In the genomic region with DNA sequence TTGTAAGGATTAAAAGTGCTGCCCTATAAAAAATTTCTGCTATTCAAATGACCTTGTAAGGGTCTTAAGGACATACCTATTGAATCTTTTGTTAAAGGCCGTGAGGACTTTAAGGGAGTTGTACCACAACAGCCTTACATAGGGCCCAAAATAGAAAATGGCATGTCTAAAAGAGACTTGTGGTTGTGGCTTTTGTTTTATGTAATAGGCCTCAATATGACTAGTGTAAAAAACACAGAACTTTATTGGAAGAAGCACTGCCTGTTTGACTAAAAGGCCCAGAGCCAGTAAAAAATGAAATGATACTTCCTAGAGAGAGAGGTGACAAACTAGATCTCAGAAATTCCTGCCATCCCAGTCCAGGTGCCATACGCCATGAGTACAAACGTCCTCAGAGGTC, we compare ENCODE assay signal across 1 cellular context.
TF ChIP-seq lines count a peak whose summit lies in the region.

No MANE protein-coding gene starts in this region.

TF ChIP-seq in GM12878, 131 proteins besides CTCF, POLR2A, EP300 and RAD21 (continued from another document and continues in another):
- TF ChIP-seq KDM1A (IDR thresholded peaks at IDR 0.05; ENCODE audit: borderline replicate concordance) (no peak), TAF1 (IDR thresholded peaks at IDR 0.05; ENCODE audit: borderline replicate concordance, low read depth, low read length) (no peak), MXI1 (IDR thresholded peaks at IDR 0.05; ENCODE audit: low read depth, low read length) (no peak), JUND (IDR thresholded peaks at IDR 0.05; ENCODE audit: low read depth, low read length) (no peak), CBX3 (IDR thresholded peaks at IDR 0.05; ENCODE audit: borderline replicate concordance, low read depth) (no peak), NFXL1 (IDR thresholded peaks at IDR 0.05; ENCODE audit: borderline replicate concordance) (no peak), CEBPZ (IDR thresholded peaks at IDR 0.05; ENCODE audit: low read depth, low read length) (no peak), ZBTB4 (CRISPR knock-in tag; IDR thresholded peaks at IDR 0.05) (no peak), RB1 (IDR thresholded peaks at IDR 0.05; ENCODE audit: borderline replicate concordance) (no peak), ZBED1 (IDR thresholded peaks at IDR 0.05; ENCODE audit: borderline replicate concordance) (no peak), NFIC (IDR thresholded peaks at IDR 0.05; ENCODE audit: low read depth, low read length) (0 out of 2 replicates have a peak, but pooled peaks have one; percentile 23), MAX (IDR thresholded peaks at IDR 0.05; ENCODE audit: low read depth, low read length) (no peak), SMAD5 (IDR thresholded peaks at IDR 0.05; ENCODE audit: low read depth) (no peak), PBX3 (IDR thresholded peaks at IDR 0.05; ENCODE audit: insufficient replicate concordance, low read depth, low read length) (no peak), JUNB (IDR thresholded peaks at IDR 0.05) (peak; percentile 43; the same call in 1 of the 2 replicates), DPF2 (IDR thresholded peaks at IDR 0.05) (no peak), KAT2A (conservative IDR thresholded peaks at IDR 0.05; ENCODE audit: control insufficient read depth, low read depth, low read length) (no peak), ZNF24 (IDR thresholded peaks at IDR 0.05) (no peak), FOXK2 (IDR thresholded peaks at IDR 0.05) (no peak), ATF3 (IDR thresholded peaks at IDR 0.05; ENCODE audit: borderline replicate concordance, extremely low read depth, low read depth, low read length) (no peak), SUPT20H (IDR thresholded peaks at IDR 0.05; ENCODE audit: borderline replicate concordance, control insufficient read depth, low read depth, low read length) (no peak), IRF5 (IDR thresholded peaks at IDR 0.05; ENCODE audit: borderline replicate concordance) (no peak), SMARCA5 (IDR thresholded peaks at IDR 0.05) (no peak)
- TF ChIP-seq, protein P1, sequence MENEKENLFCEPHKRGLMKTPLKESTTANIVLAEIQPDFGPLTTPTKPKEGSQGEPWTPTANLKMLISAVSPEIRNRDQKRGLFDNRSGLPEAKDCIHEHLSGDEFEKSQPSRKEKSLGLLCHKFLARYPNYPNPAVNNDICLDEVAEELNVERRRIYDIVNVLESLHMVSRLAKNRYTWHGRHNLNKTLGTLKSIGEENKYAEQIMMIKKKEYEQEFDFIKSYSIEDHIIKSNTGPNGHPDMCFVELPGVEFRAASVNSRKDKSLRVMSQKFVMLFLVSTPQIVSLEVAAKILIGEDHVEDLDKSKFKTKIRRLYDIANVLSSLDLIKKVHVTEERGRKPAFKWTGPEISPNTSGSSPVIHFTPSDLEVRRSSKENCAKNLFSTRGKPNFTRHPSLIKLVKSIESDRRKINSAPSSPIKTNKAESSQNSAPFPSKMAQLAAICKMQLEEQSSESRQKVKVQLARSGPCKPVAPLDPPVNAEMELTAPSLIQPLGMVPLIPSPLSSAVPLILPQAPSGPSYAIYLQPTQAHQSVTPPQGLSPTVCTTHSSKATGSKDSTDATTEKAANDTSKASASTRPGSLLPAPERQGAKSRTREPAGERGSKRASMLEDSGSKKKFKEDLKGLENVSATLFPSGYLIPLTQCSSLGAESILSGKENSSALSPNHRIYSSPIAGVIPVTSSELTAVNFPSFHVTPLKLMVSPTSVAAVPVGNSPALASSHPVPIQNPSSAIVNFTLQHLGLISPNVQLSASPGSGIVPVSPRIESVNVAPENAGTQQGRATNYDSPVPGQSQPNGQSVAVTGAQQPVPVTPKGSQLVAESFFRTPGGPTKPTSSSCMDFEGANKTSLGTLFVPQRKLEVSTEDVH (IDR thresholded peaks at IDR 0.05; ENCODE audit: low read depth, partially characterized antibody): no peak
- TF ChIP-seq, protein P2, sequence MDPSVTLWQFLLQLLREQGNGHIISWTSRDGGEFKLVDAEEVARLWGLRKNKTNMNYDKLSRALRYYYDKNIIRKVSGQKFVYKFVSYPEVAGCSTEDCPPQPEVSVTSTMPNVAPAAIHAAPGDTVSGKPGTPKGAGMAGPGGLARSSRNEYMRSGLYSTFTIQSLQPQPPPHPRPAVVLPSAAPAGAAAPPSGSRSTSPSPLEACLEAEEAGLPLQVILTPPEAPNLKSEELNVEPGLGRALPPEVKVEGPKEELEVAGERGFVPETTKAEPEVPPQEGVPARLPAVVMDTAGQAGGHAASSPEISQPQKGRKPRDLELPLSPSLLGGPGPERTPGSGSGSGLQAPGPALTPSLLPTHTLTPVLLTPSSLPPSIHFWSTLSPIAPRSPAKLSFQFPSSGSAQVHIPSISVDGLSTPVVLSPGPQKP (IDR thresholded peaks at IDR 0.05; ENCODE audit: low read depth, low read length): no peak
- TF ChIP-seq, protein P3, sequence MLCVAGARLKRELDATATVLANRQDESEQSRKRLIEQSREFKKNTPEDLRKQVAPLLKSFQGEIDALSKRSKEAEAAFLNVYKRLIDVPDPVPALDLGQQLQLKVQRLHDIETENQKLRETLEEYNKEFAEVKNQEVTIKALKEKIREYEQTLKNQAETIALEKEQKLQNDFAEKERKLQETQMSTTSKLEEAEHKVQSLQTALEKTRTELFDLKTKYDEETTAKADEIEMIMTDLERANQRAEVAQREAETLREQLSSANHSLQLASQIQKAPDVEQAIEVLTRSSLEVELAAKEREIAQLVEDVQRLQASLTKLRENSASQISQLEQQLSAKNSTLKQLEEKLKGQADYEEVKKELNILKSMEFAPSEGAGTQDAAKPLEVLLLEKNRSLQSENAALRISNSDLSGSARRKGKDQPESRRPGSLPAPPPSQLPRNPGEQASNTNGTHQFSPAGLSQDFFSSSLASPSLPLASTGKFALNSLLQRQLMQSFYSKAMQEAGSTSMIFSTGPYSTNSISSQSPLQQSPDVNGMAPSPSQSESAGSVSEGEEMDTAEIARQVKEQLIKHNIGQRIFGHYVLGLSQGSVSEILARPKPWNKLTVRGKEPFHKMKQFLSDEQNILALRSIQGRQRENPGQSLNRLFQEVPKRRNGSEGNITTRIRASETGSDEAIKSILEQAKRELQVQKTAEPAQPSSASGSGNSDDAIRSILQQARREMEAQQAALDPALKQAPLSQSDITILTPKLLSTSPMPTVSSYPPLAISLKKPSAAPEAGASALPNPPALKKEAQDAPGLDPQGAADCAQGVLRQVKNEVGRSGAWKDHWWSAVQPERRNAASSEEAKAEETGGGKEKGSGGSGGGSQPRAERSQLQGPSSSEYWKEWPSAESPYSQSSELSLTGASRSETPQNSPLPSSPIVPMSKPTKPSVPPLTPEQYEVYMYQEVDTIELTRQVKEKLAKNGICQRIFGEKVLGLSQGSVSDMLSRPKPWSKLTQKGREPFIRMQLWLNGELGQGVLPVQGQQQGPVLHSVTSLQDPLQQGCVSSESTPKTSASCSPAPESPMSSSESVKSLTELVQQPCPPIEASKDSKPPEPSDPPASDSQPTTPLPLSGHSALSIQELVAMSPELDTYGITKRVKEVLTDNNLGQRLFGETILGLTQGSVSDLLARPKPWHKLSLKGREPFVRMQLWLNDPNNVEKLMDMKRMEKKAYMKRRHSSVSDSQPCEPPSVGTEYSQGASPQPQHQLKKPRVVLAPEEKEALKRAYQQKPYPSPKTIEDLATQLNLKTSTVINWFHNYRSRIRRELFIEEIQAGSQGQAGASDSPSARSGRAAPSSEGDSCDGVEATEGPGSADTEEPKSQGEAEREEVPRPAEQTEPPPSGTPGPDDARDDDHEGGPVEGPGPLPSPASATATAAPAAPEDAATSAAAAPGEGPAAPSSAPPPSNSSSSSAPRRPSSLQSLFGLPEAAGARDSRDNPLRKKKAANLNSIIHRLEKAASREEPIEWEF (IDR thresholded peaks at IDR 0.05; ENCODE audit: insufficient replicate concordance, low read depth, low read length): no peak
- TF ChIP-seq, protein P4, sequence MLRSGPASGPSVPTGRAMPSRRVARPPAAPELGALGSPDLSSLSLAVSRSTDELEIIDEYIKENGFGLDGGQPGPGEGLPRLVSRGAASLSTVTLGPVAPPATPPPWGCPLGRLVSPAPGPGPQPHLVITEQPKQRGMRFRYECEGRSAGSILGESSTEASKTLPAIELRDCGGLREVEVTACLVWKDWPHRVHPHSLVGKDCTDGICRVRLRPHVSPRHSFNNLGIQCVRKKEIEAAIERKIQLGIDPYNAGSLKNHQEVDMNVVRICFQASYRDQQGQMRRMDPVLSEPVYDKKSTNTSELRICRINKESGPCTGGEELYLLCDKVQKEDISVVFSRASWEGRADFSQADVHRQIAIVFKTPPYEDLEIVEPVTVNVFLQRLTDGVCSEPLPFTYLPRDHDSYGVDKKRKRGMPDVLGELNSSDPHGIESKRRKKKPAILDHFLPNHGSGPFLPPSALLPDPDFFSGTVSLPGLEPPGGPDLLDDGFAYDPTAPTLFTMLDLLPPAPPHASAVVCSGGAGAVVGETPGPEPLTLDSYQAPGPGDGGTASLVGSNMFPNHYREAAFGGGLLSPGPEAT (IDR thresholded peaks at IDR 0.05; ENCODE audit: low read depth): no peak
- TF ChIP-seq, protein P5, sequence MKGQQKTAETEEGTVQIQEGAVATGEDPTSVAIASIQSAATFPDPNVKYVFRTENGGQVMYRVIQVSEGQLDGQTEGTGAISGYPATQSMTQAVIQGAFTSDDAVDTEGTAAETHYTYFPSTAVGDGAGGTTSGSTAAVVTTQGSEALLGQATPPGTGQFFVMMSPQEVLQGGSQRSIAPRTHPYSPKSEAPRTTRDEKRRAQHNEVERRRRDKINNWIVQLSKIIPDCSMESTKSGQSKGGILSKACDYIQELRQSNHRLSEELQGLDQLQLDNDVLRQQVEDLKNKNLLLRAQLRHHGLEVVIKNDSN (IDR thresholded peaks at IDR 0.05; ENCODE audit: borderline replicate concordance, extremely low read length, insufficient read depth, low read depth, low read length): no peak
